Comparison of ENCODE assay signal across 8 cellular contexts in the genomic region with DNA sequence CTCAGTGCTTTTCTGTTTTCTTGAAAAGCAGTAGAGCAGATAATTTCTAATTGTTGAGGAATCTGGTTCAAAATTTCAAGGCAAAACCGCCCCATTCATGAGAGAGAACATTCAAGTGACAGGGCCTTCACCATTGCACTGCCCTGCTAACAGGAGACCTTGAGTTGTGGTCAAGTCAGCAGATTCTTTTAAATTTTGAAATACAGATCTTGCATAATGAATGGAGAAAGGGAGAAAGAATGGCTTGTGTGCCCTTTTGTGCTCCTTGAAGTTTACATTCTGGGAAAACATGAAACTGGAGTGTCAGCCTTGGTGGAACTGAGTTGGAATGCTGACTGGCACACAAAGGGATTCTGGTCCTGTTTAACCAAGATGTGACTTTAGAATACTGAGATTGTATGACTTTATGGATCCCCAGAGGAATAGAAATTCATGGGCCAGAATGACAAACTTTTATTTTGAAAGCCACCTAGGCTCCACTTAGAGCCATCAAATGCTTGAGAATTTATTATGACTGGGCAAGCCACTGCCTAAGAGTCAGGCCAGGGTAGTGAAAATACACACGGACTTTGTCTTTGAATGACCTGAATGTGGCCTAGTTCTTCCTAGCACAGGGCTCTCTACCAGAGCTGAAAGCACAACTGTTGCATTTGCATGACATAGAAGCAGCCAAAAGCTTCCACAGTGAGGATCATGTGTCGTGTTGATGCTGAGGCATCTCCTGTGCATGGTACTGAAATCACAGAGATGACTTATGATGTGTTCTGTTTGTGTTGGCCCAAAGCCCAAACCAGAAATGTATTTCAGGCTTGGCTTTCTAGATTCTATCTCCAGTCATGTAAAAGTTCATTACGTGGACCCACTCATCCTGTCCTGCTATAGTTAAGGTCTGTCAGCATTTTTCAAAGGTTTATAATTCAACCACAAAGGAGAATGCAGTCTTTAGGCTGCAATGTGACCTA.
DNase-seq lines count a peak whose midpoint lies in the region; ATAC-seq and TF ChIP-seq lines count a peak whose summit lies in the region.

No MANE protein-coding gene starts in this region.

- H3K79me2 ChIP-seq in PC-3 (ENCODE audit: low read length) (0 out of 2 replicates have a peak, but pooled peaks cover 6% of the 10 kb centered on the region), fibroblast of lung (ENCODE audit: control insufficient read depth, insufficient read depth, low read length) (no peaks in the 10 kb centered on the region), parathyroid adenoma (no peaks in the 10 kb centered on the region)

- no peaks in the 10 kb centered on the region for H3F3A ChIP-seq in PC-3 (ENCODE audit: low read length, unreplicated experiment)

- H3K4me3 ChIP-seq in PC-3 (ENCODE audit: low read length), result no peak overlapping the region
- H3K4me3 ChIP-seq in fibroblast of lung (replicated peaks in 1 of 4; ENCODE audit: control extremely low read depth in 1 of 4, insufficient read depth in 1 of 4, low read depth in 3 of 4, low read length in 4 of 4), result no peak overlapping the region
- H3K4me3 ChIP-seq in parathyroid adenoma (ENCODE audit: low read depth, low read length), result peak overlapping the region; percentile 6
- H3K4me3 ChIP-seq in CD4-positive, alpha-beta memory T cell (ENCODE audit: low read length in 2 of 2), result no peak overlapping the region

- no TSS peak for BruUV-seq in PC-3 (replicated peaks; lab: Mats Ljungman, UMichigan)

- H4K20me1 ChIP-seq in PC-3 (ENCODE audit: low read length) (no peaks in the 10 kb centered on the region), fibroblast of lung (ENCODE audit: control insufficient read depth, extremely low read depth, insufficient read depth, low read length) (no peaks in the 10 kb centered on the region)

- DNase-seq in EH (ENCODE audit: low read depth), result peak; percentile 99
- DNase-seq in PC-3, result peak; percentile 99
- DNase-seq in fibroblast of lung (ENCODE audit: low read depth in 2 of 2), result peak; percentile 99 to 100
- no peak for DNase-seq in CD4-positive, alpha-beta memory T cell
- DNase-seq in activated CD4-positive, alpha-beta memory T cell treated with anti-CD3 and anti-CD28 coated beads, Interleukin-2, amount 10 ng/mL, durations not matched to agents 7 days and 5 days, result no peak
- no peak for DNase-seq in activated CD8-positive, alpha-beta memory T cell treated with anti-CD3 and anti-CD28 coated beads for 24 hours

- H3K36me3 ChIP-seq in PC-3 (ENCODE audit: low read depth, low read length), result no peaks in the 10 kb centered on the region
- no peaks in the 10 kb centered on the region for H3K36me3 ChIP-seq in fibroblast of lung (ENCODE audit: control insufficient read depth, insufficient read depth, low read length)
- no peaks in the 10 kb centered on the region for H3K36me3 ChIP-seq in parathyroid adenoma (ENCODE audit: control insufficient read depth, insufficient read depth, low read length)
- no peaks in the 10 kb centered on the region for H3K36me3 ChIP-seq in CD4-positive, alpha-beta memory T cell (ENCODE audit: insufficient read depth, low read length)

- peaks cover 0 to 2% (median 0%) of the 10 kb centered on the region in 8 donors for H3K9me3 Mint-ChIP-seq in CD4-positive, alpha-beta memory T cell
- H3K9me3 Mint-ChIP-seq in activated CD4-positive, alpha-beta memory T cell treated with anti-CD3 and anti-CD28 coated beads, Interleukin-2, amount 10 ng/mL, durations not matched to agents 7 days and 5 days, result no peaks in the 10 kb centered on the region

- H3K27me3 ChIP-seq in PC-3 (ENCODE audit: low read length), result no peaks in the 10 kb centered on the region
- H3K27me3 ChIP-seq in fibroblast of lung (ENCODE audit: control insufficient read depth, insufficient read depth, low read length), result no peaks in the 10 kb centered on the region
- H3K27me3 ChIP-seq in parathyroid adenoma (ENCODE audit: control insufficient read depth, insufficient read depth, low read length), result no peaks in the 10 kb centered on the region
- H3K27me3 ChIP-seq in CD4-positive, alpha-beta memory T cell (ENCODE audit: insufficient read depth, low read length), result no peaks in the 10 kb centered on the region

- H3K27ac ChIP-seq in PC-3 (ENCODE audit: low read length) (peak overlapping the region; percentile 87), fibroblast of lung (ENCODE audit: insufficient read depth, low read length) (peak overlapping the region; percentile 61), parathyroid adenoma (peak overlapping the region; percentile 49)
- H3K27ac ChIP-seq in CD4-positive, alpha-beta memory T cell (ENCODE audit: low read depth, low read length), result no peak overlapping the region

- no peak overlapping the region for H3K27ac Mint-ChIP-seq in CD4-positive, alpha-beta memory T cell
- no peak overlapping the region for H3K27ac Mint-ChIP-seq in activated CD4-positive, alpha-beta memory T cell treated with anti-CD3 and anti-CD28 coated beads, Interleukin-2, amount 10 ng/mL, durations not matched to agents 7 days and 5 days

- H3K4me2 ChIP-seq in PC-3 (ENCODE audit: low read length) (peak overlapping the region; percentile 38), fibroblast of lung (ENCODE audit: extremely low read depth, insufficient read depth, low read length) (peak overlapping the region; percentile 37), parathyroid adenoma (ENCODE audit: low read length) (peak overlapping the region; percentile 38)

- H3K9ac ChIP-seq in PC-3 (ENCODE audit: low read length) (peak overlapping the region; percentile 42; the same call in 1 of the 2 replicates), fibroblast of lung (ENCODE audit: insufficient read depth, low read length) (no peak overlapping the region), parathyroid adenoma (no peak overlapping the region)

- no peak overlapping the region for H3K4me3 Mint-ChIP-seq in CD4-positive, alpha-beta memory T cell
- no peak overlapping the region for H3K4me3 Mint-ChIP-seq in activated CD4-positive, alpha-beta memory T cell treated with anti-CD3 and anti-CD28 coated beads, Interleukin-2, amount 10 ng/mL, durations not matched to agents 7 days and 5 days

- no peaks in the 10 kb centered on the region for H3K9me3 ChIP-seq in PC-3 (ENCODE audit: low read length)
- H3K9me3 ChIP-seq in fibroblast of lung (ENCODE audit: control insufficient read depth, insufficient read depth, low read depth, low read length), result no peaks in the 10 kb centered on the region
- no peaks in the 10 kb centered on the region for H3K9me3 ChIP-seq in parathyroid adenoma (ENCODE audit: control insufficient read depth, low read length)
- no peaks in the 10 kb centered on the region for H3K9me3 ChIP-seq in CD4-positive, alpha-beta memory T cell (ENCODE audit: control insufficient read depth in 1 of 2, low read length in 2 of 2)

- peak; percentile 89 for ATAC-seq in PC-3
- no peak for ATAC-seq in HG02973 (IDR thresholded peaks at IDR 0.05; ENCODE audit: unreplicated experiment)

- POLR2A ChIA-PET in PC-3 (lab: Charles Lee; ENCODE audit: unreplicated experiment), result no interaction called here
- POLR2A ChIA-PET in CD4-positive, alpha-beta memory T cell (lab: Charles Lee; ENCODE audit: partially characterized antibody), result no interaction called here
- POLR2A ChIA-PET in activated CD4-positive, alpha-beta memory T cell treated with anti-CD3 and anti-CD28 coated beads, Interleukin-2, amount 10 ng/mL, durations not matched to agents 7 days and 5 days (lab: Charles Lee), result no interaction called here

- no peaks in the 10 kb centered on the region for H3K36me3 Mint-ChIP-seq in CD4-positive, alpha-beta memory T cell
- no peaks in the 10 kb centered on the region for H3K36me3 Mint-ChIP-seq in activated CD4-positive, alpha-beta memory T cell treated with anti-CD3 and anti-CD28 coated beads, Interleukin-2, amount 10 ng/mL, durations not matched to agents 7 days and 5 days (ENCODE audit: low read depth)

- CTCF ChIA-PET in PC-3 (lab: Charles Lee), result interaction anchor here (0.6 kb wide), 1 partner anchor 94 kb away, joined by 3 read pairs; no protein-coding TSS in a partner anchor
- CTCF ChIA-PET in CD4-positive, alpha-beta memory T cell (lab: Charles Lee; ENCODE audit: partially characterized antibody), result no interaction called here
- CTCF ChIA-PET in activated CD4-positive, alpha-beta memory T cell treated with anti-CD3 and anti-CD28 coated beads, Interleukin-2, amount 10 ng/mL, durations not matched to agents 7 days and 5 days (lab: Charles Lee), result no interaction called here

- H3K27me3 Mint-ChIP-seq in CD4-positive, alpha-beta memory T cell, result peaks cover 5 to 8% of the 10 kb centered on the region in 2 donors
- H3K27me3 Mint-ChIP-seq in activated CD4-positive, alpha-beta memory T cell treated with anti-CD3 and anti-CD28 coated beads, Interleukin-2, amount 10 ng/mL, durations not matched to agents 7 days and 5 days, result peaks cover 4% of the 10 kb centered on the region

- H3K4me1 ChIP-seq in PC-3 (ENCODE audit: insufficient read depth, low read length) (peaks cover 60% of the 10 kb centered on the region), fibroblast of lung (ENCODE audit: control insufficient read depth, extremely low read depth, insufficient read depth, low read length) (peaks cover 24% of the 10 kb centered on the region), parathyroid adenoma (peaks cover 30% of the 10 kb centered on the region)
- H3K4me1 ChIP-seq in CD4-positive, alpha-beta memory T cell (ENCODE audit: insufficient read depth, low read length), result no peaks in the 10 kb centered on the region

- TF ChIP-seq CTCF in PC-3 (conservative IDR thresholded peaks at IDR 0.05; ENCODE audit: low read depth, low read length) (no peak), fibroblast of lung (conservative IDR thresholded peaks at IDR 0.05 in 1 of 2, IDR thresholded peaks at IDR 0.05 in 1 of 2; ENCODE audit: low read depth in 1 of 2, low read length in 2 of 2) (no peak), parathyroid adenoma (IDR thresholded peaks at IDR 0.05) (no peak)

- H2AFZ ChIP-seq in PC-3 (ENCODE audit: low read length), result no peak overlapping the region
- no peak overlapping the region for H2AFZ ChIP-seq in fibroblast of lung (ENCODE audit: low read length)
- no peak overlapping the region for H2AFZ ChIP-seq in parathyroid adenoma

- H3K4me1 Mint-ChIP-seq in CD4-positive, alpha-beta memory T cell, result no peaks in the 10 kb centered on the region
- no peaks in the 10 kb centered on the region for H3K4me1 Mint-ChIP-seq in activated CD4-positive, alpha-beta memory T cell treated with anti-CD3 and anti-CD28 coated beads, Interleukin-2, amount 10 ng/mL, durations not matched to agents 7 days and 5 days

- no peaks in the 10 kb centered on the region for H3K9me2 ChIP-seq in PC-3 (replicated peaks; ENCODE audit: low read length)

- intact Hi-C loops in PC-3 (cut with micrococcal nuclease), result no loop called here
- intact Hi-C loops in CD4-positive, alpha-beta memory T cell (cut with micrococcal nuclease), result no loop called here

Comparison
In these comparisons a context has a peak if more than half of its experiments do, and no peak if none do; other contexts are left out.
1. DNase-seq: peak in EH (single experiment), PC-3 (single experiment) and fibroblast of lung (2 of 2); none in CD4-positive, alpha-beta memory T cell (0 of 5), activated CD4-positive, alpha-beta memory T cell treated with anti-CD3 and anti-CD28 coated beads, Interleukin-2, amount 10 ng/mL, durations not matched to agents 7 days and 5 days (single experiment) and activated CD8-positive, alpha-beta memory T cell treated with anti-CD3 and anti-CD28 coated beads for 24 hours (single experiment).
2. Peak in every context shown above with its lines, with median percentiles within 50 percentile points of each other: H3K4me2 ChIP-seq.